In genomic region chr3:50327943-50328691, GRCh38 we compare ENCODE assay signal across 1 cellular context.
TF ChIP-seq lines count a peak whose summit lies in the region.

TSS of gene TUSC2 (minus strand) at chr3:50328223. CDS start at chr3:50328099, 124 bp downstream.

TF ChIP-seq in K562, 482 proteins besides CTCF, POLR2A, EP300 and RAD21 (continued from another document and continues in another):
- no peak for TF ChIP-seq FOXO4 (CRISPR knock-in tag; IDR thresholded peaks at IDR 0.05)
- TF ChIP-seq HIVEP1 (CRISPR knock-in tag; IDR thresholded peaks at IDR 0.05) = no peak
- TF ChIP-seq, protein P1, sequence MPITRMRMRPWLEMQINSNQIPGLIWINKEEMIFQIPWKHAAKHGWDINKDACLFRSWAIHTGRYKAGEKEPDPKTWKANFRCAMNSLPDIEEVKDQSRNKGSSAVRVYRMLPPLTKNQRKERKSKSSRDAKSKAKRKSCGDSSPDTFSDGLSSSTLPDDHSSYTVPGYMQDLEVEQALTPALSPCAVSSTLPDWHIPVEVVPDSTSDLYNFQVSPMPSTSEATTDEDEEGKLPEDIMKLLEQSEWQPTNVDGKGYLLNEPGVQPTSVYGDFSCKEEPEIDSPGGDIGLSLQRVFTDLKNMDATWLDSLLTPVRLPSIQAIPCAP (CRISPR knock-in tag; IDR thresholded peaks at IDR 0.05; ENCODE audit: borderline replicate concordance) = no peak
- TF ChIP-seq FOS (IDR thresholded peaks at IDR 0.05; ENCODE audit: extremely low read depth, insufficient read length) = peak; percentile 74
- TF ChIP-seq YY1 (IDR thresholded peaks at IDR 0.05; ENCODE audit: borderline replicate concordance in 1 of 3, control insufficient read depth in 1 of 3, extremely low read depth in 1 of 3, insufficient read depth in 3 of 3, insufficient read length in 1 of 3, insufficient replicate concordance in 2 of 3, low read depth in 1 of 3, low read length in 2 of 3) = peak in 1 of 3 experiments; percentile 41
- no peak for TF ChIP-seq ZNF165 (CRISPR knock-in tag; IDR thresholded peaks at IDR 0.05; ENCODE audit: borderline replicate concordance)
- no peak for TF ChIP-seq ZNF224 (CRISPR knock-in tag; IDR thresholded peaks at IDR 0.05)
- TF ChIP-seq BRF1 (IDR thresholded peaks at IDR 0.05; ENCODE audit: borderline replicate concordance, extremely low read depth, insufficient read length) = no peak
- TF ChIP-seq ZZZ3 (IDR thresholded peaks at IDR 0.05) = no peak
- TF ChIP-seq, protein P2, sequence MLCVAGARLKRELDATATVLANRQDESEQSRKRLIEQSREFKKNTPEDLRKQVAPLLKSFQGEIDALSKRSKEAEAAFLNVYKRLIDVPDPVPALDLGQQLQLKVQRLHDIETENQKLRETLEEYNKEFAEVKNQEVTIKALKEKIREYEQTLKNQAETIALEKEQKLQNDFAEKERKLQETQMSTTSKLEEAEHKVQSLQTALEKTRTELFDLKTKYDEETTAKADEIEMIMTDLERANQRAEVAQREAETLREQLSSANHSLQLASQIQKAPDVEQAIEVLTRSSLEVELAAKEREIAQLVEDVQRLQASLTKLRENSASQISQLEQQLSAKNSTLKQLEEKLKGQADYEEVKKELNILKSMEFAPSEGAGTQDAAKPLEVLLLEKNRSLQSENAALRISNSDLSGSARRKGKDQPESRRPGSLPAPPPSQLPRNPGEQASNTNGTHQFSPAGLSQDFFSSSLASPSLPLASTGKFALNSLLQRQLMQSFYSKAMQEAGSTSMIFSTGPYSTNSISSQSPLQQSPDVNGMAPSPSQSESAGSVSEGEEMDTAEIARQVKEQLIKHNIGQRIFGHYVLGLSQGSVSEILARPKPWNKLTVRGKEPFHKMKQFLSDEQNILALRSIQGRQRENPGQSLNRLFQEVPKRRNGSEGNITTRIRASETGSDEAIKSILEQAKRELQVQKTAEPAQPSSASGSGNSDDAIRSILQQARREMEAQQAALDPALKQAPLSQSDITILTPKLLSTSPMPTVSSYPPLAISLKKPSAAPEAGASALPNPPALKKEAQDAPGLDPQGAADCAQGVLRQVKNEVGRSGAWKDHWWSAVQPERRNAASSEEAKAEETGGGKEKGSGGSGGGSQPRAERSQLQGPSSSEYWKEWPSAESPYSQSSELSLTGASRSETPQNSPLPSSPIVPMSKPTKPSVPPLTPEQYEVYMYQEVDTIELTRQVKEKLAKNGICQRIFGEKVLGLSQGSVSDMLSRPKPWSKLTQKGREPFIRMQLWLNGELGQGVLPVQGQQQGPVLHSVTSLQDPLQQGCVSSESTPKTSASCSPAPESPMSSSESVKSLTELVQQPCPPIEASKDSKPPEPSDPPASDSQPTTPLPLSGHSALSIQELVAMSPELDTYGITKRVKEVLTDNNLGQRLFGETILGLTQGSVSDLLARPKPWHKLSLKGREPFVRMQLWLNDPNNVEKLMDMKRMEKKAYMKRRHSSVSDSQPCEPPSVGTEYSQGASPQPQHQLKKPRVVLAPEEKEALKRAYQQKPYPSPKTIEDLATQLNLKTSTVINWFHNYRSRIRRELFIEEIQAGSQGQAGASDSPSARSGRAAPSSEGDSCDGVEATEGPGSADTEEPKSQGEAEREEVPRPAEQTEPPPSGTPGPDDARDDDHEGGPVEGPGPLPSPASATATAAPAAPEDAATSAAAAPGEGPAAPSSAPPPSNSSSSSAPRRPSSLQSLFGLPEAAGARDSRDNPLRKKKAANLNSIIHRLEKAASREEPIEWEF (CRISPR knock-in tag; IDR thresholded peaks at IDR 0.05) = no peak
- TF ChIP-seq RB1 (IDR thresholded peaks at IDR 0.05; ENCODE audit: low read depth) = peak; percentile 25; the same call in 1 of the 2 replicates
- no peak for TF ChIP-seq TEAD2 (tag; IDR thresholded peaks at IDR 0.05)
- TF ChIP-seq, protein P3, sequence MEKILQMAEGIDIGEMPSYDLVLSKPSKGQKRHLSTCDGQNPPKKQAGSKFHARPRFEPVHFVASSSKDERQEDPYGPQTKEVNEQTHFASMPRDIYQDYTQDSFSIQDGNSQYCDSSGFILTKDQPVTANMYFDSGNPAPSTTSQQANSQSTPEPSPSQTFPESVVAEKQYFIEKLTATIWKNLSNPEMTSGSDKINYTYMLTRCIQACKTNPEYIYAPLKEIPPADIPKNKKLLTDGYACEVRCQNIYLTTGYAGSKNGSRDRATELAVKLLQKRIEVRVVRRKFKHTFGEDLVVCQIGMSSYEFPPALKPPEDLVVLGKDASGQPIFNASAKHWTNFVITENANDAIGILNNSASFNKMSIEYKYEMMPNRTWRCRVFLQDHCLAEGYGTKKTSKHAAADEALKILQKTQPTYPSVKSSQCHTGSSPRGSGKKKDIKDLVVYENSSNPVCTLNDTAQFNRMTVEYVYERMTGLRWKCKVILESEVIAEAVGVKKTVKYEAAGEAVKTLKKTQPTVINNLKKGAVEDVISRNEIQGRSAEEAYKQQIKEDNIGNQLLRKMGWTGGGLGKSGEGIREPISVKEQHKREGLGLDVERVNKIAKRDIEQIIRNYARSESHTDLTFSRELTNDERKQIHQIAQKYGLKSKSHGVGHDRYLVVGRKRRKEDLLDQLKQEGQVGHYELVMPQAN (IDR thresholded peaks at IDR 0.05; ENCODE audit: borderline replicate concordance) = peak; percentile 70
- no peak for TF ChIP-seq NCOA1 (IDR thresholded peaks at IDR 0.05; ENCODE audit: low read depth)
- no peak; the same call in 1 of the 2 replicates for TF ChIP-seq HDAC2 (IDR thresholded peaks at IDR 0.05)
- peak; percentile 80 for TF ChIP-seq PHF20 (IDR thresholded peaks at IDR 0.05; ENCODE audit: partially characterized antibody)
- TF ChIP-seq FOXK1 (CRISPR knock-in tag; IDR thresholded peaks at IDR 0.05; ENCODE audit: borderline replicate concordance) = 0 out of 2 replicates have a peak, but pooled peaks have one; percentile 33
- TF ChIP-seq CEBPG (CRISPR knock-in tag; IDR thresholded peaks at IDR 0.05) = no peak
- TF ChIP-seq CEBPG (tag; conservative IDR thresholded peaks at IDR 0.05 in 1 of 2, IDR thresholded peaks at IDR 0.05 in 1 of 2) = no peak
- no peak for TF ChIP-seq ZC3H11A (IDR thresholded peaks at IDR 0.05; ENCODE audit: low read depth, low read length)
- TF ChIP-seq, protein P4, sequence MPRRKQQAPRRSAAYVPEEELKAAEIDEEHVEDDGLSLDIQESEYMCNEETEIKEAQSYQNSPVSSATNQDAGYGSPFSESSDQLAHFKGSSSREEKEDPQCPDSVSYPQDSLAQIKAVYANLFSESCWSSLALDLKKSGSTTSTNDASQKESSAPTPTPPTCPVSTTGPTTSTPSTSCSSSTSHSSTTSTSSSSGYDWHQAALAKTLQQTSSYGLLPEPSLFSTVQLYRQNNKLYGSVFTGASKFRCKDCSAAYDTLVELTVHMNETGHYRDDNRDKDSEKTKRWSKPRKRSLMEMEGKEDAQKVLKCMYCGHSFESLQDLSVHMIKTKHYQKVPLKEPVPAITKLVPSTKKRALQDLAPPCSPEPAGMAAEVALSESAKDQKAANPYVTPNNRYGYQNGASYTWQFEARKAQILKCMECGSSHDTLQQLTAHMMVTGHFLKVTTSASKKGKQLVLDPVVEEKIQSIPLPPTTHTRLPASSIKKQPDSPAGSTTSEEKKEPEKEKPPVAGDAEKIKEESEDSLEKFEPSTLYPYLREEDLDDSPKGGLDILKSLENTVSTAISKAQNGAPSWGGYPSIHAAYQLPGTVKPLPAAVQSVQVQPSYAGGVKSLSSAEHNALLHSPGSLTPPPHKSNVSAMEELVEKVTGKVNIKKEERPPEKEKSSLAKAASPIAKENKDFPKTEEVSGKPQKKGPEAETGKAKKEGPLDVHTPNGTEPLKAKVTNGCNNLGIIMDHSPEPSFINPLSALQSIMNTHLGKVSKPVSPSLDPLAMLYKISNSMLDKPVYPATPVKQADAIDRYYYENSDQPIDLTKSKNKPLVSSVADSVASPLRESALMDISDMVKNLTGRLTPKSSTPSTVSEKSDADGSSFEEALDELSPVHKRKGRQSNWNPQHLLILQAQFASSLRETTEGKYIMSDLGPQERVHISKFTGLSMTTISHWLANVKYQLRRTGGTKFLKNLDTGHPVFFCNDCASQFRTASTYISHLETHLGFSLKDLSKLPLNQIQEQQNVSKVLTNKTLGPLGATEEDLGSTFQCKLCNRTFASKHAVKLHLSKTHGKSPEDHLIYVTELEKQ (CRISPR knock-in tag; IDR thresholded peaks at IDR 0.05) = no peak
- no peak for TF ChIP-seq KDM1A (IDR thresholded peaks at IDR 0.05)
- no peak for TF ChIP-seq ELK3 (CRISPR knock-in tag; IDR thresholded peaks at IDR 0.05)
- no peak for TF ChIP-seq RNF219 (CRISPR knock-in tag; IDR thresholded peaks at IDR 0.05)
- TF ChIP-seq PHB2 (IDR thresholded peaks at IDR 0.05; ENCODE audit: low read depth) = no peak
- no peak for TF ChIP-seq ZNF184 (CRISPR knock-in tag; IDR thresholded peaks at IDR 0.05)
- no peak for TF ChIP-seq LARP7 (IDR thresholded peaks at IDR 0.05)
- no peak for TF ChIP-seq CBX8 (IDR thresholded peaks at IDR 0.05; ENCODE audit: borderline replicate concordance, extremely low read depth, low read depth, low read length, poor library complexity, severe bottlenecking)
- TF ChIP-seq ZNF436 (CRISPR knock-in tag; IDR thresholded peaks at IDR 0.05) = no peak
- peak; percentile 88 for TF ChIP-seq SIN3B (IDR thresholded peaks at IDR 0.05; ENCODE audit: low read depth)
- no peak for TF ChIP-seq ZNF785 (CRISPR knock-in tag; IDR thresholded peaks at IDR 0.05)
- no peak for TF ChIP-seq BRD9 (IDR thresholded peaks at IDR 0.05; ENCODE audit: low read depth, partially characterized antibody)
- TF ChIP-seq COPS2 (conservative IDR thresholded peaks at IDR 0.05) = no peak
- TF ChIP-seq HNRNPUL1 (IDR thresholded peaks at IDR 0.05; ENCODE audit: low read length) = no peak
- TF ChIP-seq FOXA1 (IDR thresholded peaks at IDR 0.05; ENCODE audit: borderline replicate concordance) = no peak
- no peak for TF ChIP-seq PML (IDR thresholded peaks at IDR 0.05; ENCODE audit: low read length)
- TF ChIP-seq ELK1 (CRISPR knock-in tag; IDR thresholded peaks at IDR 0.05) = no peak
- TF ChIP-seq SRSF1 (IDR thresholded peaks at IDR 0.05; ENCODE audit: low read depth, low read length) = 0 out of 2 replicates have a peak, but pooled peaks have one; percentile 36
- TF ChIP-seq BCL6 (CRISPR knock-in tag; IDR thresholded peaks at IDR 0.05) = no peak
- TF ChIP-seq RHOXF2B (CRISPR knock-in tag; conservative IDR thresholded peaks at IDR 0.05) = no peak
- no peak for TF ChIP-seq SAFB (IDR thresholded peaks at IDR 0.05; ENCODE audit: borderline replicate concordance, low read depth, low read length)
- TF ChIP-seq ZNF347 (CRISPR knock-in tag; IDR thresholded peaks at IDR 0.05; ENCODE audit: low read depth) = no peak
- peak; percentile 60 for TF ChIP-seq KDM5B (IDR thresholded peaks at IDR 0.05; ENCODE audit: insufficient replicate concordance, low read depth, low read length)
- TF ChIP-seq GABPB1 (CRISPR knock-in tag; IDR thresholded peaks at IDR 0.05) = peak; percentile 93
- TF ChIP-seq, protein P5, sequence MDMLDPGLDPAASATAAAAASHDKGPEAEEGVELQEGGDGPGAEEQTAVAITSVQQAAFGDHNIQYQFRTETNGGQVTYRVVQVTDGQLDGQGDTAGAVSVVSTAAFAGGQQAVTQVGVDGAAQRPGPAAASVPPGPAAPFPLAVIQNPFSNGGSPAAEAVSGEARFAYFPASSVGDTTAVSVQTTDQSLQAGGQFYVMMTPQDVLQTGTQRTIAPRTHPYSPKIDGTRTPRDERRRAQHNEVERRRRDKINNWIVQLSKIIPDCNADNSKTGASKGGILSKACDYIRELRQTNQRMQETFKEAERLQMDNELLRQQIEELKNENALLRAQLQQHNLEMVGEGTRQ (CRISPR knock-in tag; IDR thresholded peaks at IDR 0.05) = no peak
- TF ChIP-seq ASH1L (IDR thresholded peaks at IDR 0.05; ENCODE audit: borderline replicate concordance, low read depth, partially characterized antibody) = no peak
- TF ChIP-seq PHF8 (IDR thresholded peaks at IDR 0.05; ENCODE audit: borderline replicate concordance, low read length) = peak; percentile 73; the same call in 1 of the 2 replicates
